15 cellular contexts compared by ENCODE assay signal in the genomic region with DNA sequence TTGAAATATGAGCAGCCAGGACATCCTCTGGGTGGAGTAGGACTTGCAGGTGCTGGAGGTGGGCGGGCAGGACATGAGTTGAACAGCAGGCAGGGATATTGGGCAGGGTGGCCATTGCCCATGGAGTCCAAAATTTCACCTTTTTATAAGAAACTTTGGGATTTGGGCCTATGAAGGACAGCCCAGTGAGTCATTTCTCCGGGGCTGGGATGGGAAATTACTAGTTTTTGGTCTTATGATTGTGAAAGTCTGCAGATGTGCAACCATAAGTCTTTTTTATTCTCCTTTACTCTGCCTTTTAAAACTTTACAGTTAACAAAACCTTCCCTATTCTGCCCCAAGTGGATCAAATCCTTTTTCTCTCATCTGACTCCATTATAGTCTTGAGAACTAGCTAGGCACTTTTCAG.
DNase-seq lines count a peak whose midpoint lies in the region; ATAC-seq and TF ChIP-seq lines count a peak whose summit lies in the region.
"Had no signal": no experiment of that assay in that cellular context is flagged by ENCODE, and none has a peak within 500 bp of the region (broad histone marks: within the 10 kb centered on the region; RNA-seq: fewer than 3 reads in every experiment).

No MANE protein-coding gene starts in this region.

- WGBS in heart right ventricle, 2 donors: 45 to 47% methylated on average over 2 of the region's 2 CpGs
- 44 to 47% methylated on average over 2 of the region's 2 CpGs for WGBS in sigmoid colon, 2 donors

- H3K9me3 ChIP-seq in breast epithelium: no peaks in the 10 kb centered on the region
- H3K9me3 ChIP-seq in heart right ventricle: no peaks in the 10 kb centered on the region
- H3K9me3 ChIP-seq in sigmoid colon: no peaks in the 10 kb centered on the region

- TF ChIP-seq POLR2A in breast epithelium (IDR thresholded peaks at IDR 0.05): no peak
- no peak for TF ChIP-seq POLR2A in sigmoid colon (IDR thresholded peaks at IDR 0.05)

- TF ChIP-seq CTCF in AG10803 (conservative IDR thresholded peaks at IDR 0.05; ENCODE audit: low read length): peak; percentile 24; the same call in 1 of the 2 replicates
- TF ChIP-seq CTCF in breast epithelium (IDR thresholded peaks at IDR 0.05): no peak
- TF ChIP-seq CTCF in heart right ventricle (IDR thresholded peaks at IDR 0.05): no peak
- TF ChIP-seq CTCF in sigmoid colon (IDR thresholded peaks at IDR 0.05): no peak

- H3K4me3 ChIP-seq in AG10803 (ENCODE audit: low read length): no peak overlapping the region
- no peak overlapping the region for H3K4me3 ChIP-seq in breast epithelium
- H3K4me3 ChIP-seq in heart right ventricle: no peak overlapping the region
- H3K4me3 ChIP-seq in sigmoid colon: no peak overlapping the region
- H3K4me3 ChIP-seq: coronary artery had no signal

- DNase-seq in AG10803 (ENCODE audit: low read depth) (peak; percentile 83), breast epithelium (ENCODE audit: low spot score in 2 of 2) (no peak), heart right ventricle (no peak), sigmoid colon (peak; percentile 78), HK-2 (ENCODE audit: unreplicated experiment) (no peak), posterior vena cava (ENCODE audit: low spot score) (no peak)
- DNase-seq: activated CD8-positive, alpha-beta memory T cell treated with anti-CD3 and anti-CD28 coated beads, Interleukin-2, amount 50 U/mL, for 4 hours; Calu3; kidney; natural killer cell; NCI-H446 treated with DMSO at 0.1 percent for 48 hours; small intestine had no signal

- H3K36me3 ChIP-seq in breast epithelium (no peaks in the 10 kb centered on the region), heart right ventricle (no peaks in the 10 kb centered on the region), sigmoid colon (no peaks in the 10 kb centered on the region)

- H3K27me3 ChIP-seq in breast epithelium: no peaks in the 10 kb centered on the region
- H3K27me3 ChIP-seq in heart right ventricle: no peaks in the 10 kb centered on the region
- no peaks in the 10 kb centered on the region for H3K27me3 ChIP-seq in sigmoid colon

- intact Hi-C loops in breast epithelium (cut with DNase I; ENCODE audit: low total_unique reads) (no loop called here), heart right ventricle (cut with DNase I) (no loop called here), sigmoid colon (cut with DNase I) (no loop called here), posterior vena cava (cut with DNase I) (no loop called here)

- peak overlapping the region; percentile 83 to 94 for H3K27ac ChIP-seq in breast epithelium
- H3K27ac ChIP-seq in heart right ventricle: peak overlapping the region in 8 of 10 donors; percentile 46 to 74 (median 60)
- H3K27ac ChIP-seq in sigmoid colon: peak overlapping the region in 3 of 4 donors; percentile 59 to 70 (median 66)

- no peak for TF ChIP-seq EP300 in sigmoid colon (IDR thresholded peaks at IDR 0.05)

- peaks cover 11 to 21% of the 10 kb centered on the region in 2 donors for H3K4me1 ChIP-seq in breast epithelium
- peaks cover 10 to 28% (median 22%) of the 10 kb centered on the region in 9 donors for H3K4me1 ChIP-seq in heart right ventricle
- H3K4me1 ChIP-seq in sigmoid colon: peaks cover 0 to 50% (median 33%) of the 10 kb centered on the region in 4 donors

- ATAC-seq in heart right ventricle: peak in 7 of 8 donors; percentile 26 to 63 (median 49)
- ATAC-seq in HG02870 (IDR thresholded peaks at IDR 0.05; ENCODE audit: unreplicated experiment): no peak
- ATAC-seq in HG02970 (IDR thresholded peaks at IDR 0.05; ENCODE audit: low FRiP score, unreplicated experiment): no peak
- ATAC-seq: natural killer cell had no signal

Comparison
In these comparisons a context has a peak if more than half of its experiments do, and no peak if none do; other contexts are left out.
1. DNase-seq: peak in AG10803 (single experiment) and sigmoid colon (single experiment); none in breast epithelium (0 of 2), heart right ventricle (0 of 2), HK-2 (single experiment) and posterior vena cava (single experiment).
2. ATAC-seq: peak in heart right ventricle (7 of 8); none in HG02870 (single experiment) and HG02970 (single experiment).
3. Peak in every context shown above with its lines, with median percentiles within 50 percentile points of each other: H3K27ac ChIP-seq.